25 cellular contexts compared by ENCODE assay signal in the genomic region with DNA sequence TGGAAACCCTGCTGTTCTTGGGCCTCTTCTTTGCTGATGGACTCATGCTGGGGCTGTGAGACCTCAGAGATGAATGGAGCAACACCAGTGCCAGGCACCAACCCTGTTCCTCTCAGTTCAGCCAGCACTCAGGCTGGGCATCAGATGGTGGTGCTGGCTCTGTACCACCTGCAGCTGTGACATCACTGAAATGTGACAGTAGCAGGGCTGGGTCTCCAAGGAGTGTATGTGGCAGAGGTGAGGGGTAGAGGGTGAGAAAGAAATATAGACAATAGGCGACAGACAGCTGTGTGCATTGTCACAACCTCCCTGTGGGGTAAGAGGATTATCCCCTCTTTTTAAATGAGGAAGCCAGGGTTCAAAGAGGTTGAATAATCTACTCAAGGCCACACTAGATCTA. TPM values are rescaled to one million over a fixed set of nuclear protein-coding genes. Genes with fewer than 3 reads are reported as not detected.
DNase-seq lines count a peak whose midpoint lies in the region.
"Had no signal": no experiment of that assay in that cellular context is flagged by ENCODE, and none has a peak within 500 bp of the region (broad histone marks: within the 10 kb centered on the region; RNA-seq: fewer than 3 reads in every experiment).

A gene (minus strand): TSS at position 135 of the 400 bp plus-strand sequence. CDS start 89 bp downstream, at position 46.

- DNase-seq in MV-4-11 (lab: John Stamatoyannopoulos, UW) (peak; percentile 19), medulla oblongata (ENCODE audit: extremely low spot score) (peak; percentile 80), putamen (ENCODE audit: low spot score) (peak; percentile 77), NCI-H2227 treated with DMSO at 0.1 percent for 48 hours (lab: John Stamatoyannopoulos, UW) (no peak), HCEC 1CT (no peak), cardiac septum (ENCODE audit: low spot score) (no peak)
- no peak for DNase-seq in activated effector memory CD4-positive, alpha-beta T cell treated with Interleukin-2 at 50 U/mL for 16 hours
- DNase-seq: ACHN; activated CD4-positive, alpha-beta T cell treated with anti-CD3 and anti-CD28 coated beads, Interleukin-2, amount 50 U/mL, for 1 hour; activated CD8-positive, alpha-beta memory T cell treated with anti-CD3 and anti-CD28 coated beads, Interleukin-2, amount 10 ng/mL, durations not matched to agents 7 days and 5 days; glutamatergic neuron; H7; KBM-7; kidney glomerular epithelial cell; NCI-H2029; NCI-H69; small intestine; stimulated activated CD4-positive, alpha-beta T cell treated with anti-CD3 and anti-CD28 coated beads, Interleukin-2, amount 100 ng/mL, for 24 hours; T1000 had no signal

- peak within 1 kb of the TSS; percentile 95 for H3K27ac ChIP-seq in cingulate gyrus (ENCODE audit: low read depth, low read length)

- intact Hi-C loops in cardiac septum (cut with DNase I): no loop called here

RNA-seq across cellular contexts. Expression of the gene that starts here (rescaled TPM):
- 2.2 TPM for total RNA-seq in cardiac septum
- total RNA-seq: astrocyte, dermis microvascular lymphatic vessel endothelial cell, H7, lung, MCF 10A, neural crest cell had no signal

Comparison
In these comparisons a context has a peak if more than half of its experiments do, and no peak if none do; other contexts are left out.
1. DNase-seq: peak in MV-4-11 (single experiment), medulla oblongata (single experiment) and putamen (single experiment); none in NCI-H2227 treated with DMSO at 0.1 percent for 48 hours (single experiment), HCEC 1CT (single experiment), activated effector memory CD4-positive, alpha-beta T cell treated with Interleukin-2 at 50 U/mL for 16 hours (single experiment) and cardiac septum (single experiment).